ENCODE assay signal across 8 cellular contexts in the genomic region with DNA sequence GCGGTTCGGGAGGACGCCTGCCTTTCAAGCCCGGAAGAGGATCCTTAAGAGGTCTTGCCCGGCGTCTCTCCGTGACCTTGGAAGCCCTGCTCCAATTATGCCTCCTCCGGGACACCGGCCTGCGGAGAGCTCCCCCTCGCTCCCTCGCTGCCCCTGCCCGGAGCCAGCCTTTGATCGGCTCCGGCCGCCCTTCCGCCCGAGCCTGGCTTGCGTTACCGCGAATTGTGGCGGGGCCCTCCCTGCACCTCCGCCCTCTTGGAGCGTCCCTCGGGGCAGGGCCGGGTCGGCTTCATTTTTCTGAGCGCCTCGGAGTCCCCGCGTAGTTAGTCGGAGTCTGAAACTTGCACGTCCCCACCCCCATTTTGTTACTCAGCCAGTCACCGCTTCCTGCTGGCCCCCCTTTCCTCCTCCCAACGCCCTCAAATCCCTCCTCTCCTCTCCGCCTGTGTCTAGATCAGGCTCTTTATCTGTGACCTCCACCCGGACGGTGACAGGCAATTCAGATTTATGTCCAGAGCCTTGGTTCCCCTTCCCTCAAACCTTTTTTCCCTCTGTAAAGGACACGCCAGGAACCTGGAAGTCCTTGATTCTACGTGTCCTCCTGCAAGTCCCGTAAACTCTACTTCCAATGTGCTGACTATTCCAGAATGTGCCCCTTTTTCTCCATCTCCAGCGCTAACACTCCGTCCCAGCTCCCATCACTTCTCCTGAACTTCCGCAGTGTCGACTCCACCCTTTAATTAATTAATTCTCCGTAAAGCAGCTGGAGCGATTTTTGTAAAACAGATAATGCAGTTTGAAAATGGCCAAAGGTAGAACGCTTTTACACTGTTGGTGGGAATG. TPM values are rescaled to one million over a fixed set of nuclear protein-coding genes. Genes with fewer than 3 reads are reported as not detected.
DNase-seq lines count a peak whose midpoint lies in the region; ATAC-seq and TF ChIP-seq lines count a peak whose summit lies in the region.

No MANE protein-coding gene starts in this region.

- H3K4me1 ChIP-seq in DOHH2 (ENCODE audit: control insufficient read depth, low read length) (peaks cover 59% of the 10 kb centered on the region), adrenal gland (replicated peaks in 1 of 2) (peaks cover 16 to 24% of the 10 kb centered on the region in 2 donors), right cardiac atrium (ENCODE audit: control insufficient read depth, insufficient read depth, low read length) (no peaks in the 10 kb centered on the region)

- H3F3A ChIP-seq in DOHH2 (ENCODE audit: control insufficient read depth, insufficient read depth) (peaks cover 41% of the 10 kb centered on the region), SU-DHL-6 (ENCODE audit: insufficient read depth) (peaks cover 37% of the 10 kb centered on the region)

- H3K36me3 ChIP-seq in DOHH2 (ENCODE audit: control insufficient read depth, low read length) (peaks cover 42% of the 10 kb centered on the region), SU-DHL-6 (ENCODE audit: low read length) (no peaks in the 10 kb centered on the region), adrenal gland (replicated peaks in 1 of 2) (peaks cover 0 to 3% of the 10 kb centered on the region in 2 donors)

- H3K9me3 ChIP-seq in DOHH2 (ENCODE audit: control insufficient read depth, insufficient read depth, low read length) (no peaks in the 10 kb centered on the region), SU-DHL-6 (ENCODE audit: insufficient read depth, low read length) (no peaks in the 10 kb centered on the region), adrenal gland (replicated peaks in 1 of 3) (no peaks in the 10 kb centered on the region), right cardiac atrium (ENCODE audit: control insufficient read depth, low read length) (no peaks in the 10 kb centered on the region)

- TF ChIP-seq CTCF in DOHH2 (IDR thresholded peaks at IDR 0.05; ENCODE audit: low read depth, low read length, poor library complexity, severe bottlenecking) = no peak
- TF ChIP-seq CTCF in SU-DHL-6 (IDR thresholded peaks at IDR 0.05; ENCODE audit: insufficient read depth, low read length, poor library complexity, severe bottlenecking) = no peak
- TF ChIP-seq CTCF in adrenal gland (IDR thresholded peaks at IDR 0.05) = no peak
- no peak for TF ChIP-seq CTCF in retinal pigment epithelial cell (conservative IDR thresholded peaks at IDR 0.05; ENCODE audit: low read depth, low read length)

- H3K4me3 ChIP-seq in DOHH2 (ENCODE audit: low read length) (peak overlapping the region; percentile 94), SU-DHL-6 (ENCODE audit: insufficient read depth, low read length, poor library complexity, severe bottlenecking) (peak overlapping the region; percentile 72), adrenal gland (peak overlapping the region; percentile 51 to 94 (median 72)), right cardiac atrium (ENCODE audit: low read length) (peak overlapping the region; percentile 74), retinal pigment epithelial cell (ENCODE audit: low read length) (peak overlapping the region; percentile 76)

- H3K27ac ChIP-seq in DOHH2 (ENCODE audit: low read depth, low read length) (peak overlapping the region; percentile 99), SU-DHL-6 (ENCODE audit: low read depth, low read length) (peak overlapping the region; percentile 90), adrenal gland (peak overlapping the region; percentile 86 to 99 (median 95)), right cardiac atrium (ENCODE audit: low read length) (peak overlapping the region; percentile 97)

- 1% methylated on average over 23 to 48 of the region's 48 CpGs for WGBS in adrenal gland, 4 donors
- under 1% methylated on average over 48 of the region's 48 CpGs for WGBS in right cardiac atrium

- H3K9me2 ChIP-seq in DOHH2 (replicated peaks; ENCODE audit: control insufficient read depth, low read length) (no peaks in the 10 kb centered on the region), SU-DHL-6 (replicated peaks; ENCODE audit: insufficient read depth, low read length) (no peaks in the 10 kb centered on the region)

- H3K9ac ChIP-seq in SU-DHL-6 (ENCODE audit: low read length) = peak overlapping the region; percentile 97

- H4K20me1 ChIP-seq in DOHH2 (ENCODE audit: control insufficient read depth, insufficient read depth, low read depth, low read length) (no peaks in the 10 kb centered on the region), SU-DHL-6 (ENCODE audit: low read depth, low read length) (no peaks in the 10 kb centered on the region)

- DNase-seq in KG1 (lab: John Stamatoyannopoulos, UW) (peak; percentile 71), adrenal gland (peak; percentile 75 to 91 (median 86)), right cardiac atrium (peak; percentile 91 to 94 (median 93)), retinal pigment epithelial cell (ENCODE audit: low read depth) (no peak), HT-29 (ENCODE audit: low spot score) (no peak)

- H3K27me3 ChIP-seq in DOHH2 (ENCODE audit: control insufficient read depth, low read length) (no peaks in the 10 kb centered on the region), SU-DHL-6 (ENCODE audit: low read length) (no peaks in the 10 kb centered on the region), adrenal gland (no peaks in the 10 kb centered on the region), right cardiac atrium (ENCODE audit: control insufficient read depth, insufficient read depth) (no peaks in the 10 kb centered on the region)

- intact Hi-C loops in adrenal gland (cut with DNase I) = no loop called here
- intact Hi-C loops in right cardiac atrium (cut with DNase I) = loop anchor here in 1 of 4 donors (5.0 kb wide), 1 partner anchor 43 kb away; no protein-coding TSS in a partner anchor

- H2AFZ ChIP-seq in SU-DHL-6 (ENCODE audit: low read depth, low read length, severe bottlenecking) = peak overlapping the region; percentile 56

- H3K79me2 ChIP-seq in DOHH2 (ENCODE audit: control insufficient read depth, low read length) = peaks cover 28% of the 10 kb centered on the region
- H3K79me2 ChIP-seq in SU-DHL-6 (ENCODE audit: insufficient read depth, low read length) = peaks cover 7% of the 10 kb centered on the region; the same call in 1 of the 2 replicates

- H3K4me2 ChIP-seq in DOHH2 (ENCODE audit: low read length) (peak overlapping the region; percentile 98), SU-DHL-6 (ENCODE audit: low read depth, low read length, poor library complexity, severe bottlenecking) (peak overlapping the region; percentile 95)

- peak; percentile 23 for ATAC-seq in GM21576 (IDR thresholded peaks at IDR 0.05; ENCODE audit: unreplicated experiment)
- peak; percentile 82 to 87 for ATAC-seq in right cardiac atrium

- peak; percentile 62 for TF ChIP-seq POLR2A in adrenal gland (IDR thresholded peaks at IDR 0.05)

RNA-seq across cellular contexts. Expression of gene RABEP2, which starts 0.6 kb away (rescaled TPM):
- total RNA-seq in adrenal gland (100 to 1,000 TPM in 1 of 8 donors, 10 to 100 TPM in 7; 18.6 to 108 (median 47.7) TPM), right cardiac atrium (10 to 100 TPM; 13.4 to 24.3 (median 19.2) TPM)
- polyA plus RNA-seq in adrenal gland (100 to 1,000 TPM in 1 of 3 donors, 10 to 100 TPM in 1, 1 to 10 TPM in 1; 1.4 to 121 (median 57.1) TPM), right cardiac atrium (27.4 TPM)
- total RNA-seq in HT-29 (2014; rRNA removed; shearing (Covaris generic)) = 47.3 and 59.1 TPM in 2 replicates

RNA-seq across cellular contexts. Expression of gene CD19, which starts 6.2 kb away (rescaled TPM):
- total RNA-seq in adrenal gland (1 to 10 TPM in 1 of 8 donors, under 1 TPM in 5, not detected in 2; 0.32 to 1.8 (median 0.46) TPM), right cardiac atrium (under 1 TPM in 2 of 4 donors, not detected in 2; 0.12 to 0.20 TPM)
- polyA plus RNA-seq in adrenal gland (under 1 TPM; 0.26 to 0.88 (median 0.40) TPM), right cardiac atrium (0.25 TPM)
- total RNA-seq in HT-29 (2014; rRNA removed; shearing (Covaris generic)) = not detected in 2 replicates

RNA-seq across cellular contexts. Expression of gene NFATC2IP, which starts 25.1 kb away (rescaled TPM):
- total RNA-seq in adrenal gland (10 to 100 TPM in 7 of 8 donors, 1 to 10 TPM in 1; 7.7 to 23.9 (median 18.3) TPM), right cardiac atrium (10 to 100 TPM; 17.0 to 18.0 (median 17.5) TPM)
- polyA plus RNA-seq in adrenal gland (10 to 100 TPM; 10.4 to 25.2 (median 18.3) TPM), right cardiac atrium (13.4 TPM)
- 54.8 and 66.3 TPM in 2 replicates for total RNA-seq in HT-29 (2014; rRNA removed; shearing (Covaris generic))

RNA-seq across cellular contexts. Expression of gene ATP2A1, which starts 47.3 kb away (rescaled TPM):
- total RNA-seq in adrenal gland (1 to 10 TPM in 2 of 8 donors, under 1 TPM in 5, not detected in 1; 0.17 to 1.2 (median 0.95) TPM), right cardiac atrium (under 1 TPM; 0.11 to 0.75 (median 0.58) TPM)
- polyA plus RNA-seq in adrenal gland (1 to 10 TPM in 1 of 3 donors, under 1 TPM in 2; 0.05 to 1.1 (median 0.88) TPM), right cardiac atrium (0.11 TPM)
- total RNA-seq in HT-29 (2014; rRNA removed; shearing (Covaris generic)) = 0.83 and 2.6 TPM in 2 replicates

RNA-seq across cellular contexts. Expression of gene SPNS1, which starts 49.0 kb away (rescaled TPM):
- total RNA-seq in adrenal gland = 10 to 100 TPM; 29.0 to 64.2 (median 37.9) TPM
- 100 to 1,000 TPM in 2 of 3 donors, 1 to 10 TPM in 1; 8.3 to 168 (median 114) TPM for polyA plus RNA-seq in adrenal gland
- 10 to 100 TPM; 16.1 to 18.0 (median 16.5) TPM for total RNA-seq in right cardiac atrium
- polyA plus RNA-seq in right cardiac atrium = 19.5 TPM
- 79.6 and 88.8 TPM in 2 replicates for total RNA-seq in HT-29 (2014; rRNA removed; shearing (Covaris generic))

Comparison
In these comparisons a context has a peak if more than half of its experiments do, and no peak if none do; other contexts are left out.
1. DNase-seq: peak in KG1 (single experiment), adrenal gland (7 of 7) and right cardiac atrium (3 of 3); none in retinal pigment epithelial cell (single experiment) and HT-29 (single experiment).
2. Peak in every context shown above with its lines, with median percentiles within 50 percentile points of each other: H3K27ac ChIP-seq and H3K4me3 ChIP-seq.